Comparison of ENCODE assay signal across 1 cellular context in genomic region chr1:16243936-16244649, GRCh38.
A peak's percentile ranks its signal among the peaks of the same experiment; 100 is the strongest.
TF ChIP-seq lines count a peak whose summit lies in the region.

No MANE protein-coding gene starts in this region.

TF ChIP-seq in K562, 482 proteins besides CTCF, POLR2A, EP300 and RAD21 (continued from another document):
- TF ChIP-seq ZHX1 (conservative IDR thresholded peaks at IDR 0.05; ENCODE audit: low read length) (0 out of 2 replicates have a peak, but pooled peaks have one; percentile 25), ATF7 (IDR thresholded peaks at IDR 0.05) (0 out of 2 replicates have a peak, but pooled peaks have one; percentile 19), CREB3 (tag; conservative IDR thresholded peaks at IDR 0.05; ENCODE audit: low read depth) (no peak), MIER1 (IDR thresholded peaks at IDR 0.05; ENCODE audit: low read depth) (no peak), MGA (IDR thresholded peaks at IDR 0.05) (no peak), TFAP4 (CRISPR knock-in tag; IDR thresholded peaks at IDR 0.05; ENCODE audit: borderline replicate concordance) (peak; percentile 55; the same call in 1 of the 2 replicates), VEZF1 (CRISPR knock-in tag; IDR thresholded peaks at IDR 0.05) (0 out of 2 replicates have a peak, but pooled peaks have one; percentile 24), CC2D1A (IDR thresholded peaks at IDR 0.05) (peak; percentile 82), SMARCE1 (IDR thresholded peaks at IDR 0.05) (no peak)
TF ChIP-seq in K562: peak in this region for 35.
